Comparison of ENCODE assay signal across 2 cellular contexts in the genomic region with DNA sequence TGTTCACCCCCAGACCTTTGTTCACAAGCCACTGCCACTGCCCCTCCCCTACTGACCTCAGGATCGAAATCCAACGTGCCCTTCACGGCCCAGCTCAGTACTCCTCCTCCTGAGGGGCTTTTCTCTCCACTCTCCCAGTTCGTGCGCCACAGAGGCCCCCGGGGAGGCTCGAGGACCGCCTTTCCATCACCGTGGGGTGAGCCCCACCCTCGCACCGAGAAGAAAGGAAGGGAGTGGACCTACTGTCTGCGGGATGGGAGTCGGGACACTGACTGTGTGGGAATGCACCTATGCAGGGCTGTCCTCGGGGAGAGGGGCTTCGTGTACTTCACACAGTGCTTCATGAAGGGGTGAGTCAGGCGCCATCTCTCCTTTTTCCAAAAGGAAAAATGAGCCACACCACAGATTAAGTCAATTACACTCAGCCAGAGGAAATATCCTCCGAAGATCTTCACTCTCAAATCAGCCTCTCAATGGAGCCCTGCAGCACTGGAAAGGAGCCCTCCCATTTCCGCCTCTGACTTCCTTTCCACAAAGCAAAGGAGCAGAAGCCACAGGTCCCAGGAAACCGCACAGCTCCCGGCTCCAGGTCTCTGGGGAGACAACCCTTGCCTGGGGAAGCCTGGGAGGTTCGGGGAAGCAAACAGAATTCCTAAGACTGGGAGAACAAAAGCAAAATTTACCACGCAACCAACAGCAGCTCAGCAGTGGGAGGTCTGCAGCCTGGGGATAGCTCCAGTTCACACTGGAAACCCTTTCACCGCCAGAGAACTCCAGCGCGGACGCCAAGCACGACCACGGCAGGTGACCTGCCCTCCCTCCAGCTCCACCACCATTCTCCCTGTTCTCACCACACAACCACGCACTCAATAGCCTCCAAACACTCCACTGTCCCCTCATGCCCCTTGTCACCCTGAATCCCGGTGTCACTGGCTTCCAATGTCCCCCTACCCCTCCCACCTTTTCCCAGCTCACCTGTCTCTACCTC.
TF ChIP-seq lines count a peak whose summit lies in the region.

No MANE protein-coding gene starts in this region.

TF ChIP-seq in GM23338, 12 proteins besides CTCF, POLR2A, EP300 and RAD21 (continued from another document and continues in another):
- TF ChIP-seq ZNF114 (CRISPR knock-in tag; IDR thresholded peaks at IDR 0.05) (no peak), CREB1 (CRISPR knock-in tag; IDR thresholded peaks at IDR 0.05; ENCODE audit: low read depth) (no peak), NANOG (IDR thresholded peaks at IDR 0.05; ENCODE audit: borderline replicate concordance) (no peak), ZNF331 (CRISPR knock-in tag; IDR thresholded peaks at IDR 0.05; ENCODE audit: low read depth) (no peak), STAT1 (IDR thresholded peaks at IDR 0.05; ENCODE audit: unreplicated experiment) (no peak)
- TF ChIP-seq, protein P1, sequence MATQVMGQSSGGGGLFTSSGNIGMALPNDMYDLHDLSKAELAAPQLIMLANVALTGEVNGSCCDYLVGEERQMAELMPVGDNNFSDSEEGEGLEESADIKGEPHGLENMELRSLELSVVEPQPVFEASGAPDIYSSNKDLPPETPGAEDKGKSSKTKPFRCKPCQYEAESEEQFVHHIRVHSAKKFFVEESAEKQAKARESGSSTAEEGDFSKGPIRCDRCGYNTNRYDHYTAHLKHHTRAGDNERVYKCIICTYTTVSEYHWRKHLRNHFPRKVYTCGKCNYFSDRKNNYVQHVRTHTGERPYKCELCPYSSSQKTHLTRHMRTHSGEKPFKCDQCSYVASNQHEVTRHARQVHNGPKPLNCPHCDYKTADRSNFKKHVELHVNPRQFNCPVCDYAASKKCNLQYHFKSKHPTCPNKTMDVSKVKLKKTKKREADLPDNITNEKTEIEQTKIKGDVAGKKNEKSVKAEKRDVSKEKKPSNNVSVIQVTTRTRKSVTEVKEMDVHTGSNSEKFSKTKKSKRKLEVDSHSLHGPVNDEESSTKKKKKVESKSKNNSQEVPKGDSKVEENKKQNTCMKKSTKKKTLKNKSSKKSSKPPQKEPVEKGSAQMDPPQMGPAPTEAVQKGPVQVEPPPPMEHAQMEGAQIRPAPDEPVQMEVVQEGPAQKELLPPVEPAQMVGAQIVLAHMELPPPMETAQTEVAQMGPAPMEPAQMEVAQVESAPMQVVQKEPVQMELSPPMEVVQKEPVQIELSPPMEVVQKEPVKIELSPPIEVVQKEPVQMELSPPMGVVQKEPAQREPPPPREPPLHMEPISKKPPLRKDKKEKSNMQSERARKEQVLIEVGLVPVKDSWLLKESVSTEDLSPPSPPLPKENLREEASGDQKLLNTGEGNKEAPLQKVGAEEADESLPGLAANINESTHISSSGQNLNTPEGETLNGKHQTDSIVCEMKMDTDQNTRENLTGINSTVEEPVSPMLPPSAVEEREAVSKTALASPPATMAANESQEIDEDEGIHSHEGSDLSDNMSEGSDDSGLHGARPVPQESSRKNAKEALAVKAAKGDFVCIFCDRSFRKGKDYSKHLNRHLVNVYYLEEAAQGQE (IDR thresholded peaks at IDR 0.05; ENCODE audit: unreplicated experiment), result no peak
- TF ChIP-seq, protein P2, sequence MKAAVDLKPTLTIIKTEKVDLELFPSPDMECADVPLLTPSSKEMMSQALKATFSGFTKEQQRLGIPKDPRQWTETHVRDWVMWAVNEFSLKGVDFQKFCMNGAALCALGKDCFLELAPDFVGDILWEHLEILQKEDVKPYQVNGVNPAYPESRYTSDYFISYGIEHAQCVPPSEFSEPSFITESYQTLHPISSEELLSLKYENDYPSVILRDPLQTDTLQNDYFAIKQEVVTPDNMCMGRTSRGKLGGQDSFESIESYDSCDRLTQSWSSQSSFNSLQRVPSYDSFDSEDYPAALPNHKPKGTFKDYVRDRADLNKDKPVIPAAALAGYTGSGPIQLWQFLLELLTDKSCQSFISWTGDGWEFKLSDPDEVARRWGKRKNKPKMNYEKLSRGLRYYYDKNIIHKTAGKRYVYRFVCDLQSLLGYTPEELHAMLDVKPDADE (IDR thresholded peaks at IDR 0.05), result no peak

TF ChIP-seq in GM12891, 5 proteins besides CTCF, POLR2A, EP300 and RAD21:
- TF ChIP-seq POU2F2 (IDR thresholded peaks at IDR 0.05; ENCODE audit: low read depth, low read length) (no peak), SPI1 (IDR thresholded peaks at IDR 0.05; ENCODE audit: low read depth, low read length) (no peak), PAX5 (IDR thresholded peaks at IDR 0.05; ENCODE audit: insufficient read depth, low read length, severe bottlenecking) (no peak), POLR2AphosphoS5 (IDR thresholded peaks at IDR 0.05; ENCODE audit: low read depth, low read length) (no peak), TAF1 (IDR thresholded peaks at IDR 0.05; ENCODE audit: low read depth, low read length) (no peak)
